2 cellular contexts compared by ENCODE assay signal in genomic region chr16:67675999-67676398, GRCh38.
TF ChIP-seq lines count a peak whose summit lies in the region.

No MANE protein-coding gene starts in this region.

TF ChIP-seq in HEK293, 187 proteins besides CTCF, POLR2A, EP300 and RAD21:
- peak; percentile 90 for TF ChIP-seq ZNF121 (tag by site-specific recombination; IDR thresholded peaks at IDR 0.05)
- no peak for TF ChIP-seq ZNF776 (tag by site-specific recombination; IDR thresholded peaks at IDR 0.05; ENCODE audit: borderline replicate concordance)

TF ChIP-seq in K562, 482 proteins besides CTCF, POLR2A, EP300 and RAD21:
- no peak for TF ChIP-seq TCF15 (CRISPR knock-in tag; IDR thresholded peaks at IDR 0.05)
- TF ChIP-seq NFIX (CRISPR knock-in tag; IDR thresholded peaks at IDR 0.05; ENCODE audit: low read depth): no peak
- TF ChIP-seq ATF1 (CRISPR knock-in tag; IDR thresholded peaks at IDR 0.05): no peak
- no peak for TF ChIP-seq ATF1 (tag; IDR thresholded peaks at IDR 0.05)
- no peak for TF ChIP-seq HDAC1 (IDR thresholded peaks at IDR 0.05)
- TF ChIP-seq ZNF121 (CRISPR knock-in tag; conservative IDR thresholded peaks at IDR 0.05): peak; percentile 79
